8 cellular contexts compared by ENCODE assay signal in genomic region chr22:41216984-41217383, GRCh38. TPM values are rescaled to one million over a fixed set of nuclear protein-coding genes. Genes with fewer than 3 reads are reported as not detected.
A peak's percentile ranks its signal among the peaks of the same experiment; 100 is the strongest.
DNase-seq lines count a peak whose midpoint lies in the region; ATAC-seq and TF ChIP-seq lines count a peak whose summit lies in the region.

No MANE protein-coding gene starts in this region.

- H3K27me3 ChIP-seq in HL-60 (ENCODE audit: insufficient read depth, poor library complexity, severe bottlenecking) (no peaks in the 10 kb centered on the region), sigmoid colon (no peaks in the 10 kb centered on the region)

- no peak for ATAC-seq in HG03460 (IDR thresholded peaks at IDR 0.05; ENCODE audit: unreplicated experiment)

- no peak for TF ChIP-seq CTCF in HL-60 (IDR thresholded peaks at IDR 0.05; ENCODE audit: insufficient read depth, low read length)
- TF ChIP-seq CTCF in fibroblast of mammary gland (conservative IDR thresholded peaks at IDR 0.05; ENCODE audit: control insufficient read depth, insufficient read depth, low read depth, low read length): no peak
- TF ChIP-seq CTCF in sigmoid colon (IDR thresholded peaks at IDR 0.05): no peak

- DNase-seq in HL-60 (ENCODE audit: low read depth in 1 of 2, low spot score in 1 of 2): no peak
- DNase-seq in SK-N-MC (ENCODE audit: low read depth, low spot score): no peak
- DNase-seq in fibroblast of mammary gland (ENCODE audit: low read depth): peak; percentile 28
- peak; percentile 77 for DNase-seq in sigmoid colon
- no peak for DNase-seq in HCEC 1CT
- DNase-seq in Kasumi-1 (lab: John Stamatoyannopoulos, UW): no peak
- DNase-seq in hepatic stellate cell (ENCODE audit: low spot score): no peak

- 84 to 87% methylated on average over 13 of the region's 13 CpGs for WGBS in sigmoid colon, 2 donors

- H3K9ac ChIP-seq in SK-N-MC (ENCODE audit: insufficient read length): peak overlapping the region; percentile 69

- H3K9me3 ChIP-seq in SK-N-MC (ENCODE audit: low read depth, low read length) (no peaks in the 10 kb centered on the region), sigmoid colon (no peaks in the 10 kb centered on the region)

- H3K4me3 ChIP-seq in HL-60 (replicated peaks; ENCODE audit: insufficient read depth, low read length): no peak overlapping the region
- peak overlapping the region; percentile 63 for H3K4me3 ChIP-seq in SK-N-MC
- H3K4me3 ChIP-seq in fibroblast of mammary gland (ENCODE audit: control insufficient read depth, low read depth, low read length): no peak overlapping the region
- H3K4me3 ChIP-seq in sigmoid colon: peak overlapping the region in 2 of 4 donors; percentile 2 to 19

- intact Hi-C loops in sigmoid colon (cut with DNase I): no loop called here

- TF ChIP-seq EP300 in sigmoid colon (IDR thresholded peaks at IDR 0.05): no peak

- peak overlapping the region; percentile 47 for H3K27ac ChIP-seq in HL-60 (replicated peaks)
- H3K27ac ChIP-seq in SK-N-MC: peak overlapping the region; percentile 95
- H3K27ac ChIP-seq in sigmoid colon: peak overlapping the region; percentile 71 to 83 (median 73)

- peaks cover 0 to 21% (median 18%) of the 10 kb centered on the region in 4 donors for H3K4me1 ChIP-seq in sigmoid colon

- no peak for TF ChIP-seq POLR2A in sigmoid colon (IDR thresholded peaks at IDR 0.05)

- H3K36me3 ChIP-seq in SK-N-MC (ENCODE audit: insufficient read depth, low read length): peaks cover 42% of the 10 kb centered on the region
- peaks cover 9 to 60% (median 22%) of the 10 kb centered on the region in 4 donors for H3K36me3 ChIP-seq in sigmoid colon

RNA-seq across cellular contexts. Expression of gene L3MBTL2, which starts 11.9 kb away (rescaled TPM):
- 10 to 100 TPM in 3 of 4 donors, 1 to 10 TPM in 1; 9.9 to 19.0 (median 15.1) TPM for total RNA-seq in sigmoid colon
- polyA plus RNA-seq in sigmoid colon: 10 to 100 TPM in 1 of 3 donors, 1 to 10 TPM in 2; 7.2 to 17.8 (median 7.8) TPM

RNA-seq across cellular contexts. Expression of gene CHADL, which starts 23.7 kb away (rescaled TPM):
- total RNA-seq in sigmoid colon: 10 to 100 TPM in 3 of 4 donors, 1 to 10 TPM in 1; 3.3 to 25.5 (median 16.5) TPM
- 1 to 10 TPM in 2 of 3 donors, under 1 TPM in 1; 0.46 to 4.2 (median 2.1) TPM for polyA plus RNA-seq in sigmoid colon

Comparison
In these comparisons a context has a peak if more than half of its experiments do, and no peak if none do; other contexts are left out.
1. DNase-seq: peak in fibroblast of mammary gland (single experiment) and sigmoid colon (single experiment); none in HL-60 (0 of 2), SK-N-MC (single experiment), HCEC 1CT (single experiment), Kasumi-1 (0 of 2) and hepatic stellate cell (single experiment).
2. Peak in every context shown above with its lines, with median percentiles within 50 percentile points of each other: H3K27ac ChIP-seq.